8 cellular contexts compared by ENCODE assay signal in genomic region chr12:30753233-30753632, GRCh38. TPM values are rescaled to one million over a fixed set of nuclear protein-coding genes. Genes with fewer than 3 reads are reported as not detected.
DNase-seq lines count a peak whose midpoint lies in the region; ATAC-seq and TF ChIP-seq lines count a peak whose summit lies in the region.

No MANE protein-coding gene starts in this region.

- intact Hi-C loops in psoas muscle (cut with DNase I): loop anchor here in 1 of 2 donors (5.0 kb wide), 1 partner anchor 56 kb away; the partner anchor contains the start of gene IPO8

- no peak for ATAC-seq in psoas muscle

- WGBS in psoas muscle, 3 donors: 81 to 83% (median 83%) methylated on average over 3 of the region's 3 CpGs

- no peak overlapping the region for H3K27ac ChIP-seq in psoas muscle

- peaks cover 0 to 1% of the 10 kb centered on the region in 2 donors for H3K36me3 ChIP-seq in psoas muscle (ENCODE audit: insufficient read depth in 1 of 2, low read depth in 1 of 2)

- TF ChIP-seq CTCF in AG10803 (conservative IDR thresholded peaks at IDR 0.05; ENCODE audit: low read length) (peak; percentile 43), GM12873 (IDR thresholded peaks at IDR 0.05; ENCODE audit: insufficient read depth, low read depth, low read length, missing control alignments) (peak; percentile 49), psoas muscle (IDR thresholded peaks at IDR 0.05) (no peak)

- no peaks in the 10 kb centered on the region for H3K27me3 ChIP-seq in psoas muscle (ENCODE audit: insufficient read depth in 3 of 3, low read length in 2 of 3)

- H3K4me3 ChIP-seq in AG10803 (ENCODE audit: low read length): peak overlapping the region; percentile 85
- H3K4me3 ChIP-seq in psoas muscle: peak overlapping the region; percentile 78

- H3K4me1 ChIP-seq in psoas muscle: peaks cover 9% of the 10 kb centered on the region

- DNase-seq in AG10803 (ENCODE audit: low read depth) (peak; percentile 27), RKO (ENCODE audit: low spot score) (peak; percentile 88), dermis blood vessel endothelial cell (peak; percentile 58), psoas muscle (no peak), Ammon's horn (ENCODE audit: low spot score) (no peak), C1 segment of cervical spinal cord (lab: John Stamatoyannopoulos, UW) (no peak), DMS153 (lab: John Stamatoyannopoulos, UW) (no peak)

- no peaks in the 10 kb centered on the region for H3K9me3 ChIP-seq in psoas muscle

RNA-seq across cellular contexts. Expression of gene CAPRIN2, which starts 1.5 kb away (rescaled TPM):
- total RNA-seq in dermis blood vessel endothelial cell (12.0 and 13.4 TPM in 2 replicates), psoas muscle (10 to 100 TPM in 3 of 4 donors, 1 to 10 TPM in 1; 9.0 to 17.7 (median 14.2) TPM)
- polyA plus RNA-seq in psoas muscle: 10 to 100 TPM in 2 of 3 donors, 1 to 10 TPM in 1; 4.9 to 11.1 (median 10.4) TPM

RNA-seq across cellular contexts. Expression of gene IPO8, which starts 57.6 kb away (rescaled TPM):
- 42.7 and 78.3 TPM in 2 replicates for total RNA-seq in dermis blood vessel endothelial cell
- total RNA-seq in psoas muscle: 10 to 100 TPM; 22.8 to 37.2 (median 28.9) TPM
- polyA plus RNA-seq in psoas muscle: 10 to 100 TPM in 2 of 3 donors, 1 to 10 TPM in 1; 9.8 to 15.9 (median 13.2) TPM

Comparison
In these comparisons a context has a peak if more than half of its experiments do, and no peak if none do; other contexts are left out.
1. DNase-seq: peak in AG10803 (single experiment), RKO (single experiment) and dermis blood vessel endothelial cell (single experiment); none in psoas muscle (0 of 2), Ammon's horn (single experiment), C1 segment of cervical spinal cord (0 of 14) and DMS153 (single experiment).